ENCODE assay signal across 8 cellular contexts in genomic region chr17:48593840-48594411, GRCh38. TPM values are rescaled to one million over a fixed set of nuclear protein-coding genes. Genes with fewer than 3 reads are reported as not detected.
A peak's percentile ranks its signal among the peaks of the same experiment; 100 is the strongest.
DNase-seq lines count a peak whose midpoint lies in the region; ATAC-seq and TF ChIP-seq lines count a peak whose summit lies in the region.

No MANE protein-coding gene starts in this region.

- H3K4me3 ChIP-seq in NB4 (ENCODE audit: low read depth, low read length): no peak overlapping the region
- H3K4me3 ChIP-seq in smooth muscle cell: peak overlapping the region; percentile 46

- no peaks in the 10 kb centered on the region for H3K9me3 Mint-ChIP-seq in activated naive CD8-positive, alpha-beta T cell treated with anti-CD3 and anti-CD28 coated beads for 36 hours

- peaks cover 43% of the 10 kb centered on the region for H3K4me1 Mint-ChIP-seq in activated naive CD8-positive, alpha-beta T cell treated with anti-CD3 and anti-CD28 coated beads for 36 hours

- no peak overlapping the region for H3K27ac Mint-ChIP-seq in activated naive CD8-positive, alpha-beta T cell treated with anti-CD3 and anti-CD28 coated beads for 36 hours

- H3K4me2 ChIP-seq in smooth muscle cell: peak overlapping the region; percentile 98

- no peak overlapping the region for H2AFZ ChIP-seq in smooth muscle cell (ENCODE audit: low read depth)

- no peaks in the 10 kb centered on the region for H3K36me3 Mint-ChIP-seq in activated naive CD8-positive, alpha-beta T cell treated with anti-CD3 and anti-CD28 coated beads for 36 hours

- peaks cover 98% of the 10 kb centered on the region for H3K27me3 Mint-ChIP-seq in activated naive CD8-positive, alpha-beta T cell treated with anti-CD3 and anti-CD28 coated beads for 36 hours

- no peak overlapping the region for H3K9ac ChIP-seq in smooth muscle cell (ENCODE audit: low read depth)

- H4K20me1 ChIP-seq in smooth muscle cell (ENCODE audit: low read depth): peaks cover 92% of the 10 kb centered on the region

- TF ChIP-seq POLR2A in NB4 (IDR thresholded peaks at IDR 0.05; ENCODE audit: extremely low read depth, insufficient read length): no peak

- H3K4me1 ChIP-seq in smooth muscle cell (ENCODE audit: low read depth): peaks cover 9% of the 10 kb centered on the region

- peaks cover 4% of the 10 kb centered on the region for H3F3A ChIP-seq in smooth muscle cell (ENCODE audit: low read depth)

- H3K79me2 ChIP-seq in smooth muscle cell (ENCODE audit: low read depth): peaks cover 79% of the 10 kb centered on the region

- H3K27me3 ChIP-seq in smooth muscle cell (ENCODE audit: low read depth): peaks cover 31% of the 10 kb centered on the region

- WGBS in smooth muscle cell (ENCODE audit: low lambda C conversion rate): 1% methylated on average over 30 of the region's 30 CpGs

- H3K9me3 ChIP-seq in smooth muscle cell (replicated peaks; ENCODE audit: low read depth): no peaks in the 10 kb centered on the region

- ATAC-seq in HG03469 (IDR thresholded peaks at IDR 0.05; ENCODE audit: unreplicated experiment): no peak

- peak overlapping the region; percentile 76 for H3K4me3 Mint-ChIP-seq in activated naive CD8-positive, alpha-beta T cell treated with anti-CD3 and anti-CD28 coated beads for 36 hours

- in situ Hi-C loops in G401 (cut with HindIII; ENCODE audit: low sequenced_read_pairs): no loop called here

- TF ChIP-seq CTCF in GM10266 (IDR thresholded peaks at IDR 0.05; ENCODE audit: control insufficient read depth, insufficient read depth, low read depth, missing control alignments) (peak; percentile 96), NB4 (IDR thresholded peaks at IDR 0.05; ENCODE audit: low read depth, low read length) (peak; percentile 84), smooth muscle cell (IDR thresholded peaks at IDR 0.05; ENCODE audit: borderline replicate concordance, insufficient read depth, poor library complexity, severe bottlenecking) (peak; percentile 95)

- peak overlapping the region; percentile 79 for H3K27ac ChIP-seq in smooth muscle cell (ENCODE audit: low read depth)

- no peaks in the 10 kb centered on the region for H3K36me3 ChIP-seq in smooth muscle cell (ENCODE audit: low read depth)

- DNase-seq in GM10266 (ENCODE audit: extremely low spot score) (peak; percentile 93), NB4 (ENCODE audit: low read depth) (peak; percentile 77), SW480 (ENCODE audit: low spot score) (peak; percentile 94), hepatic stellate cell (ENCODE audit: low spot score) (peak; percentile 94), smooth muscle cell (lab: John Stamatoyannopoulos, UW; ENCODE audit: unreplicated experiment) (peak; percentile 50), G401 (ENCODE audit: low spot score) (no peak)
- DNase-seq in activated naive CD8-positive, alpha-beta T cell treated with anti-CD3 and anti-CD28 coated beads for 36 hours: peak; percentile 87

RNA-seq across cellular contexts. Expression of gene HOXB5, which starts 0.3 kb away (rescaled TPM):
- not detected for total RNA-seq in activated naive CD8-positive, alpha-beta T cell treated with anti-CD3 and anti-CD28 coated beads for 36 hours
- total RNA-seq in smooth muscle cell: 0.49 and 0.94 TPM in 2 replicates
- polyA plus RNA-seq in smooth muscle cell: 1.4 and 1.8 TPM in 2 replicates
- total RNA-seq in G401 (2014; rRNA removed; shearing (Covaris generic)): 1.7 TPM in 1 of 2 replicates, not detected in the other

RNA-seq across cellular contexts. Expression of gene HOXB3, which starts 3.9 kb away (rescaled TPM):
- 1 to 10 TPM; 1.4 to 2.0 TPM for total RNA-seq in activated naive CD8-positive, alpha-beta T cell treated with anti-CD3 and anti-CD28 coated beads for 36 hours
- total RNA-seq in smooth muscle cell: 5.1 and 9.1 TPM in 2 replicates
- polyA plus RNA-seq in smooth muscle cell: 2.8 and 4.4 TPM in 2 replicates
- total RNA-seq in G401 (2014; rRNA removed; shearing (Covaris generic)): 0.74 and 12.0 TPM in 2 replicates

RNA-seq across cellular contexts. Expression of gene HOXB6, which starts 10.9 kb away (rescaled TPM):
- total RNA-seq in activated naive CD8-positive, alpha-beta T cell treated with anti-CD3 and anti-CD28 coated beads for 36 hours: not detected
- 6.3 and 7.2 TPM in 2 replicates for total RNA-seq in smooth muscle cell
- 9.3 and 10.3 TPM in 2 replicates for polyA plus RNA-seq in smooth muscle cell
- total RNA-seq in G401 (2014; rRNA removed; shearing (Covaris generic)): 0.92 and 2.0 TPM in 2 replicates

RNA-seq across cellular contexts. Expression of gene HOXB4, which starts 15.8 kb away (rescaled TPM):
- total RNA-seq in activated naive CD8-positive, alpha-beta T cell treated with anti-CD3 and anti-CD28 coated beads for 36 hours: 1 to 10 TPM; 1.3 to 1.9 TPM
- total RNA-seq in smooth muscle cell: 0.72 and 2.6 TPM in 2 replicates
- polyA plus RNA-seq in smooth muscle cell: 0.96 and 1.0 TPM in 2 replicates
- total RNA-seq in G401 (2014; rRNA removed; shearing (Covaris generic)): 0.78 and 2.2 TPM in 2 replicates

RNA-seq across cellular contexts. Expression of gene HOXB7, which starts 16.9 kb away (rescaled TPM):
- total RNA-seq in activated naive CD8-positive, alpha-beta T cell treated with anti-CD3 and anti-CD28 coated beads for 36 hours: 1 to 10 TPM in 1 of 2 experiments, under 1 TPM in 1; 0.62 to 1.4 TPM
- total RNA-seq in smooth muscle cell: 13.7 and 16.1 TPM in 2 replicates
- polyA plus RNA-seq in smooth muscle cell: 29.7 and 33.4 TPM in 2 replicates
- 9.1 and 12.8 TPM in 2 replicates for total RNA-seq in G401 (2014; rRNA removed; shearing (Covaris generic))
